8 cellular contexts compared by ENCODE assay signal in the genomic region with DNA sequence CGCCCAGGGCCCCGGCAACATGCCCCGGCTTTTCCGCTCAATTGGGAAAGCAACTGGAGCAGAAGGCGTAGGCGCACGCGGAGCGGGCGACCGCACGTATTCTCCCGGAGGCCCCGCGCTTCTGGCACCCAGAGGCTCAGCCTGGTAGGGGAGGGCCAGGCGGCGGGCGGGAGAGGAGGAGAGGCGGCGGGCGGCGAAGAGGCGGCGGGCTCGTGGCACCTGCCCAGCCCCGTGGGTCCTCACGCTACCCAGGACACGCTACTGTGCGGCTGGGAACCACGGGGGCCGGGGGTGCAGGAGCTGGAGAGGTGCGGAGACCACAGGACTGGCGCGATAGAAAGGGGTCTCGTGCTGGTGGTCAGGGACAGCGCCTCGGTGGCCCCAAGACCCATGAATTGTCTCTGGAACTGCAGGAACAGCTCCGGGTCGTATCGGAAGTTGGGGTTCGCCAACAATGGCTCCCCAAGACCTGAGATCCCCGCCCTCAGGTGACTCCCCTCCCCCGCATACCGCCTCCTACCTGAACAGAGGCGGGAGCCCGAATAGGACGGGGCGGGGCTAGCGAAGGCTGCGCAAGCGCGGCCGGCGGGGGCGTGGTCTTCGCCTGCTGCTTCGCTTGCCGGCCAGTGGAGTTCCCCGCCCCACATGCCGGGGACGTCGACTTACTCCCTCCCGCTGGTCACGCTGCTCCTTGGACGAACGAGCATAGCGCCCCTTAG. TPM values are rescaled to one million over a fixed set of nuclear protein-coding genes. Genes with fewer than 3 reads are reported as not detected.
DNase-seq lines count a peak whose midpoint lies in the region; ATAC-seq, FAIRE-seq and TF ChIP-seq lines count a peak whose summit lies in the region.

Gene SLC37A4, minus strand, starts transcription at position 549 of the 719 bp plus-strand sequence.

- H3K4me3 ChIP-seq in keratinocyte (ENCODE audit: control insufficient read depth in 2 of 3, extremely low read depth in 1 of 3, insufficient read depth in 2 of 3, low read depth in 1 of 3, low read length in 3 of 3): peak within 1 kb of the TSS; percentile 54 to 86 (median 84)

- peak; percentile 87 for ATAC-seq in HG03432 (IDR thresholded peaks at IDR 0.05; ENCODE audit: unreplicated experiment)

- DNase-seq in AG20443 (ENCODE audit: low spot score) (peak; percentile 99), NCI-H510A (lab: John Stamatoyannopoulos, UW) (peak; percentile 94), cerebellum (ENCODE audit: low spot score) (peak; percentile 99), keratinocyte (ENCODE audit: low read depth, low spot score) (peak; percentile 92)
- DNase-seq in activated CD4-positive, alpha-beta T cell treated with anti-CD3 and anti-CD28 coated beads for 1 hour: peak; percentile 99
- peak; percentile 98 to 100 for DNase-seq in stimulated activated CD4-positive, alpha-beta T cell treated with anti-CD3 and anti-CD28 coated beads, Interleukin-15, amount 100 ng/mL, for 1 hour (ENCODE audit: low read depth in 1 of 2, low spot score in 1 of 2)

- no peaks in the 10 kb centered on the region for H4K20me1 ChIP-seq in keratinocyte (ENCODE audit: control insufficient read depth, extremely low read depth, insufficient read depth, low read length)

- H3K9me3 ChIP-seq in keratinocyte (ENCODE audit: control insufficient read depth, low read depth, low read length): no peaks in the 10 kb centered on the region

- FAIRE-seq in keratinocyte (lab: Jason Lieb, UNC): peak; percentile 85

- H3K79me2 ChIP-seq in keratinocyte (ENCODE audit: control insufficient read depth, insufficient read depth, low read length): peaks cover 9% of the 10 kb centered on the region

- H3K4me1 ChIP-seq in keratinocyte (ENCODE audit: control insufficient read depth, extremely low read depth, insufficient read depth, low read length): peaks cover 14% of the 10 kb centered on the region

- H3K36me3 ChIP-seq in keratinocyte (ENCODE audit: control insufficient read depth in 2 of 2, extremely low read depth in 1 of 2, insufficient read depth in 2 of 2, low read length in 2 of 2): peaks cover 13 to 17% of the 10 kb centered on the region in 2 experiments

- H3K9me1 ChIP-seq in keratinocyte (ENCODE audit: control insufficient read depth, extremely low read depth, insufficient read depth, low read length): no peaks in the 10 kb centered on the region

- no peaks in the 10 kb centered on the region for H3K27me3 ChIP-seq in keratinocyte (ENCODE audit: control insufficient read depth, extremely low read depth, insufficient read depth, low read length)

- peak within 1 kb of the TSS; percentile 78 for H3K27ac ChIP-seq in keratinocyte (ENCODE audit: control insufficient read depth, insufficient read depth, low read length)

- TF ChIP-seq POLR2A in GM19099 (IDR thresholded peaks at IDR 0.05; ENCODE audit: extremely low read depth, insufficient read length, low read depth): peak; percentile 71

- peak within 1 kb of the TSS; percentile 86 for H3K9ac ChIP-seq in keratinocyte (ENCODE audit: control insufficient read depth, extremely low read depth, insufficient read depth, low read length)

- dilution Hi-C loops in keratinocyte (cut with MboI; ENCODE audit: extremely low pct_ligation_motif_present, low sequenced_read_pairs): no loop called here

- peak within 1 kb of the TSS; percentile 95 for H3K4me2 ChIP-seq in keratinocyte (ENCODE audit: control insufficient read depth, extremely low read depth, insufficient read depth, low read depth, low read length)

- peak; percentile 91 to 95 (median 92) for TF ChIP-seq CTCF in keratinocyte (optimal IDR thresholded peaks at IDR 0.05 in 1 of 3, IDR thresholded peaks at IDR 0.05 in 1 of 3, conservative IDR thresholded peaks at IDR 0.05 in 1 of 3; ENCODE audit: extremely low read depth in 1 of 3, insufficient read depth in 2 of 3, low read length in 3 of 3)

- H2AFZ ChIP-seq in keratinocyte (ENCODE audit: control insufficient read depth, low read length): peak within 1 kb of the TSS; percentile 95

RNA-seq across cellular contexts. Expression of gene SLC37A4, which starts in this region (rescaled TPM):
- total RNA-seq in cerebellum: 10.0 TPM
- 17.0 to 25.0 TPM (median 20.2 TPM) in 3 replicates for polyA plus RNA-seq in keratinocyte
- polyA plus RNA-seq in keratinocyte (2011; ENCODE audit: low read depth): 5.4 TPM
- polyA plus RNA-seq in keratinocyte (2011; cell fraction: cytosol; rRNA removed): 9.3 and 11.7 TPM in 2 replicates
- 38.3 and 38.4 TPM in 2 replicates for polyA plus RNA-seq in keratinocyte (2011; cell fraction: nucleus; rRNA removed)
- polyA plus RNA-seq in keratinocyte (2012; ENCODE audit: low replicate concordance): 10.2 and 14.9 TPM in 2 replicates
- polyA minus RNA-seq in keratinocyte: 29.9 to 39.6 TPM (median 30.5 TPM) in 3 replicates
- polyA minus RNA-seq in keratinocyte (2011; cell fraction: cytosol; rRNA and poly(A)+ RNA removed): 11.5 TPM
- polyA minus RNA-seq in keratinocyte (2011; cell fraction: nucleus; rRNA and poly(A)+ RNA removed): 11.9 and 14.5 TPM in 2 replicates

Comparison
In these comparisons a context has a peak if more than half of its experiments do, and no peak if none do; other contexts are left out.
1. Peak in every context shown above with its lines: DNase-seq, ATAC-seq, H3K4me3 ChIP-seq and H3K27ac ChIP-seq.